ENCODE assay signal across 38 cellular contexts in the genomic region with DNA sequence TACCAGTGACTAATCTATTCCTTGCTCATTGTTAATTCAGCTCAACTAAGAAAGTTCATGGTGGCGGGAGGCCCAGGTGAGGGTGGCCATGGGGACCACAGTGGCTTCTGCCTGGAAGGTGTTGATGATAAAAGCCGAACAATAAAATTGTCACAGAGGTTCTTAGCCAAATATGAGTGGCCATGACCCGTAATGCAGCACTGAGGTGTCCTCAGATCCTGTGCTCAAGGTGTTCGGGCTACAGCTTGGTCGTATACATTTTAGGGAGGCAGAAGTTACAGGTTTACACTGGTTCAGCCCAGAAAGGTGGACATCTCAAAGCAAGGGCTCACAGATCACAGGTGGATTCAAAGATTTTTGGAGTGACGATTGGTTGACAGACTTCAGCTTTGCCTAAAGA.
"Had no signal": no experiment of that assay in that cellular context is flagged by ENCODE, and none has a peak within 500 bp of the region (broad histone marks: within the 10 kb centered on the region; RNA-seq: fewer than 3 reads in every experiment).

No MANE protein-coding gene starts in this region.

- DNase-seq: activated effector memory CD4-positive, alpha-beta T cell treated with anti-CD3 and anti-CD28 coated beads, Interleukin-2, amount 50 U/mL, for 16 hours; activated effector memory CD4-positive, alpha-beta T cell treated with Interleukin-2 at 50 U/mL for 16 hours; activated gamma-delta T cell; activated gamma-delta T cell treated with Interleukin-2 at 50 U/mL for 16 hours; activated naive CD4-positive, alpha-beta T cell; activated naive CD4-positive, alpha-beta T cell treated with anti-CD3 and anti-CD28 coated beads for 36 hours; activated naive CD4-positive, alpha-beta T cell treated with anti-CD3 and anti-CD28 coated beads, Interleukin-2, amount 10 ng/mL, durations not matched to agents 7 days and 5 days; activated naive CD4-positive, alpha-beta T cell treated with anti-CD3 and anti-CD28 coated beads, Interleukin-2, amount 50 U/mL, for 16 hours; activated naive CD4-positive, alpha-beta T cell treated with Interleukin-2 at 50 U/mL for 16 hours; activated naive CD8-positive, alpha-beta T cell treated with anti-CD3 and anti-CD28 coated beads for 36 hours; activated naive CD8-positive, alpha-beta T cell treated with anti-CD3 and anti-CD28 coated beads, Interleukin-2, amount 10 ng/mL, durations not matched to agents 7 days and 5 days; activated naive CD8-positive, alpha-beta T cell treated with anti-CD3 and anti-CD28 coated beads, Interleukin-2, amount 50 U/mL, for 24 hours; activated T-cell treated with anti-CD3 and anti-CD28 coated beads, Interleukin-2, amount 50 U/mL, for 1 hour; activated T-cell treated with anti-CD3 and anti-CD28 coated beads, Interleukin-2, amount 50 U/mL, for 24 hours; activated T-cell treated with anti-CD3 and anti-CD28 coated beads, Interleukin-2, amount 50 U/mL, for 4 hours; activated T-cell treated with anti-CD3 and anti-CD28 coated beads, Interleukin-2, amount 50 U/mL, for 48 hours; activated T-cell treated with anti-CD3 and anti-CD28 coated beads, Interleukin-2, amount 50 U/mL, for 72 hours; adrenal gland; amniotic stem cell; amygdala; anterior cingulate cortex; aorta; body of pancreas; brain microvascular endothelial cell; caudate nucleus; central memory CD4-positive, alpha-beta T cell; cerebellar nuclear complex had no signal

- H3K36me3 ChIP-seq: adrenal gland, ascending aorta, brain microvascular endothelial cell, breast epithelium, cardiac muscle cell had no signal

- H3K9me3 ChIP-seq: adrenal gland, ascending aorta, body of pancreas, breast epithelium had no signal

- H3K27me3 ChIP-seq: adrenal gland, ascending aorta, body of pancreas, brain microvascular endothelial cell, breast epithelium had no signal

- H3K36me3 Mint-ChIP-seq: activated naive CD4-positive, alpha-beta T cell treated with anti-CD3 and anti-CD28 coated beads, Interleukin-2, amount 50 U/mL, for 24 hours; activated naive CD8-positive, alpha-beta T cell; brain had no signal

- H3K4me3 ChIP-seq: adrenal gland, ascending aorta, body of pancreas, breast epithelium, cardiac muscle cell had no signal

- H3K27ac Mint-ChIP-seq: activated naive CD4-positive, alpha-beta T cell treated with anti-CD3 and anti-CD28 coated beads for 36 hours; activated naive CD4-positive, alpha-beta T cell treated with anti-CD3 and anti-CD28 coated beads, Interleukin-2, amount 50 U/mL, for 24 hours; activated naive CD8-positive, alpha-beta T cell; activated naive CD8-positive, alpha-beta T cell treated with anti-CD3 and anti-CD28 coated beads for 36 hours; activated naive CD8-positive, alpha-beta T cell treated with anti-CD3 and anti-CD28 coated beads, Interleukin-2, amount 10 ng/mL, durations not matched to agents 7 days and 5 days; activated naive CD8-positive, alpha-beta T cell treated with anti-CD3 and anti-CD28 coated beads, Interleukin-2, amount 50 U/mL, for 24 hours; activated T-cell treated with anti-CD3 and anti-CD28 coated beads, Interleukin-2, amount 50 U/mL, for 24 hours; activated T-cell treated with anti-CD3 and anti-CD28 coated beads, Interleukin-2, amount 50 U/mL, for 72 hours; activated T-helper 1 cell treated with anti-CD3 and anti-CD28 coated beads, Interleukin-12 subunit alpha, Interleukin-12 subunit beta, Interleukin-2, Interleukin-4 antibody, amounts not matched to agents 30 ng/mL and 10 ng/mL and 1 ng/mL, durations not matched to agents 14 hours and 24 hours and 36 hours; activated T-helper 17 cell treated with anti-CD3 and anti-CD28 coated beads, Interleukin-2, amount 50 U/mL, for 72 hours; activated T-helper 2 cell treated with anti-CD3 and anti-CD28 coated beads, Interferon-gamma antibody, Interleukin-2, Interleukin-4, amounts not matched to agents 10 μg/mL and 5 μg/mL and 100 μg/mL, durations not matched to agents 14 hours and 24 hours and 36 hours; brain had no signal

- H3K9me3 Mint-ChIP-seq: activated naive CD4-positive, alpha-beta T cell treated with anti-CD3 and anti-CD28 coated beads for 36 hours had no signal

- H3K4me3 Mint-ChIP-seq: activated naive CD4-positive, alpha-beta T cell treated with anti-CD3 and anti-CD28 coated beads for 36 hours; activated naive CD4-positive, alpha-beta T cell treated with anti-CD3 and anti-CD28 coated beads, Interleukin-2, amount 10 ng/mL, durations not matched to agents 7 days and 5 days; activated naive CD4-positive, alpha-beta T cell treated with anti-CD3 and anti-CD28 coated beads, Interleukin-2, amount 50 U/mL, for 24 hours; activated naive CD8-positive, alpha-beta T cell; activated naive CD8-positive, alpha-beta T cell treated with anti-CD3 and anti-CD28 coated beads for 36 hours; activated naive CD8-positive, alpha-beta T cell treated with anti-CD3 and anti-CD28 coated beads, Interleukin-2, amount 10 ng/mL, durations not matched to agents 7 days and 5 days; activated naive CD8-positive, alpha-beta T cell treated with anti-CD3 and anti-CD28 coated beads, Interleukin-2, amount 50 U/mL, for 24 hours; activated T-cell treated with anti-CD3 and anti-CD28 coated beads, Interleukin-2, amount 50 U/mL, for 24 hours; activated T-cell treated with anti-CD3 and anti-CD28 coated beads, Interleukin-2, amount 50 U/mL, for 4 hours; activated T-cell treated with anti-CD3 and anti-CD28 coated beads, Interleukin-2, amount 50 U/mL, for 72 hours; activated T-helper 1 cell treated with anti-CD3 and anti-CD28 coated beads, Interleukin-12 subunit alpha, Interleukin-12 subunit beta, Interleukin-2, Interleukin-4 antibody, amounts not matched to agents 30 ng/mL and 10 ng/mL and 1 ng/mL, durations not matched to agents 14 hours and 24 hours and 36 hours; activated T-helper 17 cell treated with anti-CD3 and anti-CD28 coated beads, Interleukin-2, amount 50 U/mL, for 72 hours; brain; central memory CD8-positive, alpha-beta T cell had no signal

- H3K4me1 ChIP-seq: adrenal gland, ascending aorta, body of pancreas, breast epithelium had no signal

- ATAC-seq: activated naive CD4-positive, alpha-beta T cell treated with anti-CD3 and anti-CD28 coated beads, Interleukin-2, amount 50 U/mL, for 72 hours; activated naive CD8-positive, alpha-beta T cell treated with anti-CD3 and anti-CD28 coated beads, Interleukin-2, amount 50 U/mL, for 24 hours; activated T-cell treated with anti-CD3 and anti-CD28 coated beads, Interleukin-2, amount 50 U/mL, for 4 hours; activated T-cell treated with anti-CD3 and anti-CD28 coated beads, Interleukin-2, amount 50 U/mL, for 72 hours; activated T-helper 17 cell treated with anti-CD3 and anti-CD28 coated beads, Interleukin-2, amount 50 U/mL, for 72 hours; body of pancreas had no signal

- H3K27me3 Mint-ChIP-seq: activated naive CD4-positive, alpha-beta T cell treated with anti-CD3 and anti-CD28 coated beads, Interleukin-2, amount 10 ng/mL, durations not matched to agents 7 days and 5 days; activated naive CD4-positive, alpha-beta T cell treated with anti-CD3 and anti-CD28 coated beads, Interleukin-2, amount 50 U/mL, for 24 hours; activated naive CD8-positive, alpha-beta T cell; activated naive CD8-positive, alpha-beta T cell treated with anti-CD3 and anti-CD28 coated beads for 36 hours; activated naive CD8-positive, alpha-beta T cell treated with anti-CD3 and anti-CD28 coated beads, Interleukin-2, amount 50 U/mL, for 24 hours; activated T-cell treated with anti-CD3 and anti-CD28 coated beads, Interleukin-2, amount 50 U/mL, for 24 hours; activated T-helper 17 cell treated with anti-CD3 and anti-CD28 coated beads, Interleukin-2, amount 50 U/mL, for 72 hours; central memory CD8-positive, alpha-beta T cell had no signal

- H3K27ac ChIP-seq: adrenal gland, ascending aorta, body of pancreas, brain microvascular endothelial cell, breast epithelium, cardiac muscle cell had no signal
